Comparison of ENCODE assay signal across 25 cellular contexts in genomic region chr6:116763871-116764270, GRCh38. TPM values are rescaled to one million over a fixed set of nuclear protein-coding genes. Genes with fewer than 3 reads are reported as not detected.
DNase-seq lines count a peak whose midpoint lies in the region; ATAC-seq and TF ChIP-seq lines count a peak whose summit lies in the region.
"Had no signal": no experiment of that assay in that cellular context is flagged by ENCODE, and none has a peak within 500 bp of the region (broad histone marks: within the 10 kb centered on the region; RNA-seq: fewer than 3 reads in every experiment).

No MANE protein-coding gene starts in this region.

- H2AFZ ChIP-seq in fibroblast of lung (ENCODE audit: low read length) (peak overlapping the region; percentile 50), osteoblast (ENCODE audit: low read length) (no peak overlapping the region)

- ATAC-seq in GM21515 (IDR thresholded peaks at IDR 0.05; ENCODE audit: unreplicated experiment): no peak

- intact Hi-C loops in posterior cingulate gyrus (cut with DNase I): no loop called here

- H3K36me3 ChIP-seq in fibroblast of lung (ENCODE audit: control insufficient read depth, insufficient read depth, low read length) (peaks cover 2% of the 10 kb centered on the region), osteoblast (ENCODE audit: insufficient read depth, low read length) (no peaks in the 10 kb centered on the region), mesendoderm (ENCODE audit: control insufficient read depth, insufficient read depth, low read length) (no peaks in the 10 kb centered on the region)
- H3K36me3 ChIP-seq: BLaER1 treated with 17β-estradiol and CSF1 and Interleukin-3, amounts not matched to agents 10 nM and 100 nM; left lung; transverse colon had no signal

- H3K27ac ChIP-seq in fibroblast of lung (ENCODE audit: insufficient read depth, low read length) (no peak overlapping the region), osteoblast (ENCODE audit: low read depth, low read length) (no peak overlapping the region), mesendoderm (ENCODE audit: low read depth, low read length) (no peak overlapping the region)
- H3K27ac ChIP-seq: BLaER1 treated with 17β-estradiol and CSF1 and Interleukin-3, amounts not matched to agents 10 nM and 100 nM; transverse colon; VCaP had no signal

- no peaks in the 10 kb centered on the region for H4K20me1 ChIP-seq in fibroblast of lung (ENCODE audit: control insufficient read depth, extremely low read depth, insufficient read depth, low read length)
- H4K20me1 ChIP-seq in osteoblast (ENCODE audit: insufficient read depth, low read length): no peaks in the 10 kb centered on the region
- H4K20me1 ChIP-seq: BLaER1 treated with 17β-estradiol and CSF1 and Interleukin-3, amounts not matched to agents 10 nM and 100 nM had no signal

- H2BK15ac ChIP-seq in mesendoderm (replicated peaks; ENCODE audit: low read depth): no peak overlapping the region

- H3K9ac ChIP-seq in fibroblast of lung (ENCODE audit: insufficient read depth, low read length) (no peak overlapping the region), mesendoderm (ENCODE audit: low read length) (no peak overlapping the region)
- H3K9ac ChIP-seq: BLaER1 treated with 17β-estradiol and CSF1 and Interleukin-3, amounts not matched to agents 10 nM and 100 nM had no signal

- H3K4me2 ChIP-seq in fibroblast of lung (ENCODE audit: extremely low read depth, insufficient read depth, low read length) (peak overlapping the region; percentile 86), osteoblast (ENCODE audit: insufficient read depth, low read length) (no peak overlapping the region), mesendoderm (ENCODE audit: low read length) (no peak overlapping the region)
- H3K4me2 ChIP-seq: BLaER1 treated with 17β-estradiol and CSF1 and Interleukin-3, amounts not matched to agents 10 nM and 100 nM had no signal

- H3K9me3 ChIP-seq in fibroblast of lung (ENCODE audit: control insufficient read depth, insufficient read depth, low read depth, low read length) (no peaks in the 10 kb centered on the region), osteoblast (ENCODE audit: low read depth, low read length) (no peaks in the 10 kb centered on the region)
- H3K9me3 ChIP-seq: left lung, transverse colon had no signal

- no peak overlapping the region for H2AK5ac ChIP-seq in mesendoderm (ENCODE audit: low read length)

- H3K4ac ChIP-seq in mesendoderm (ENCODE audit: low read depth, low read length): no peak overlapping the region

- no peaks in the 10 kb centered on the region for H3K79me1 ChIP-seq in mesendoderm (ENCODE audit: low read length)

- H2BK120ac ChIP-seq in mesendoderm (ENCODE audit: low read depth, low read length): no peak overlapping the region

- H2BK5ac ChIP-seq in mesendoderm (ENCODE audit: low read length): no peak overlapping the region

- H3K4me3 ChIP-seq in WI38 (ENCODE audit: low read depth, low read length): peak overlapping the region; percentile 67; the same call in 1 of the 2 replicates
- peak overlapping the region; percentile 21 to 74 (median 69) for H3K4me3 ChIP-seq in fibroblast of lung (replicated peaks in 1 of 4; ENCODE audit: control extremely low read depth in 1 of 4, insufficient read depth in 1 of 4, low read depth in 3 of 4, low read length in 4 of 4)
- H3K4me3 ChIP-seq in osteoblast (ENCODE audit: insufficient read depth, low read length): no peak overlapping the region
- H3K4me3 ChIP-seq in mesendoderm (ENCODE audit: low read length): no peak overlapping the region
- H3K4me3 ChIP-seq: BLaER1 treated with 17β-estradiol and CSF1 and Interleukin-3, amounts not matched to agents 10 nM and 100 nM had no signal

- DNase-seq in EH (ENCODE audit: low read depth) (peak; percentile 57), fibroblast of lung (ENCODE audit: low read depth in 2 of 2) (peak in 1 of 2 donors; percentile 42), osteoblast (ENCODE audit: insufficient read length, low spot score, missing footprints) (peak; percentile 31), mesendoderm (no peak), posterior cingulate gyrus (no peak)
- no peak for DNase-seq in activated CD8-positive, alpha-beta memory T cell treated with anti-CD3 and anti-CD28 coated beads for 24 hours
- DNase-seq: activated gamma-delta T cell; activated naive CD8-positive, alpha-beta T cell treated with anti-CD3 and anti-CD28 coated beads for 36 hours; activated T-cell treated with anti-CD3 and anti-CD28 coated beads, Interleukin-2, amount 50 U/mL, for 24 hours; dermis blood vessel endothelial cell; DMS153; MV-4-11; NCI-H1436 treated with DMSO at 0.1 percent for 48 hours; NCI-H226; NCI-H69; SHP77; T1000; transverse colon had no signal

- H4K8ac ChIP-seq in mesendoderm (ENCODE audit: low read depth, low read length): no peak overlapping the region

- no peak for TF ChIP-seq CTCF in WI38 (IDR thresholded peaks at IDR 0.05; ENCODE audit: low read depth, low read length)
- no peak for TF ChIP-seq CTCF in fibroblast of lung (conservative IDR thresholded peaks at IDR 0.05 in 1 of 2, IDR thresholded peaks at IDR 0.05 in 1 of 2; ENCODE audit: low read depth in 1 of 2, low read length in 2 of 2)
- TF ChIP-seq CTCF in osteoblast (IDR thresholded peaks at IDR 0.05; ENCODE audit: extremely low read depth, low read depth, low read length): no peak

- no peak overlapping the region for H3K18ac ChIP-seq in mesendoderm (ENCODE audit: low read length)

- WGBS in mesendoderm (ENCODE audit: extremely low coverage, insufficient coverage, low lambda C conversion rate): no CpG with 5 or more reads among the region's 3 CpGs

- no peak overlapping the region for H4K5ac ChIP-seq in mesendoderm (ENCODE audit: low read length)

- no peak overlapping the region for H3K23ac ChIP-seq in mesendoderm (ENCODE audit: low read length)

- H3K27me3 ChIP-seq in fibroblast of lung (ENCODE audit: control insufficient read depth, insufficient read depth, low read length) (no peaks in the 10 kb centered on the region), osteoblast (ENCODE audit: insufficient read depth, low read length) (peaks cover 38% of the 10 kb centered on the region), mesendoderm (ENCODE audit: insufficient read depth, low read length, poor library complexity) (peaks cover 2% of the 10 kb centered on the region)

- H3K56ac ChIP-seq in mesendoderm (ENCODE audit: low read length): no peak overlapping the region

- H3K4me1 ChIP-seq in fibroblast of lung (ENCODE audit: control insufficient read depth, extremely low read depth, insufficient read depth, low read length) (no peaks in the 10 kb centered on the region), osteoblast (ENCODE audit: insufficient read depth, low read length) (no peaks in the 10 kb centered on the region), mesendoderm (ENCODE audit: control insufficient read depth, low read depth, low read length) (no peaks in the 10 kb centered on the region)
- H3K4me1 ChIP-seq: BLaER1 treated with 17β-estradiol and CSF1 and Interleukin-3, amounts not matched to agents 10 nM and 100 nM had no signal

- H3K79me2 ChIP-seq in fibroblast of lung (ENCODE audit: control insufficient read depth, insufficient read depth, low read length): no peaks in the 10 kb centered on the region
- H3K79me2 ChIP-seq in osteoblast (ENCODE audit: insufficient read depth, low read length): no peaks in the 10 kb centered on the region
- H3K79me2 ChIP-seq in mesendoderm (ENCODE audit: control insufficient read depth, insufficient read depth, low read length): no peaks in the 10 kb centered on the region

RNA-seq across cellular contexts. Expression of gene FAM162B, which starts 1.6 kb away (rescaled TPM):
- total RNA-seq in fibroblast of lung: 13.1 and 16.2 TPM in 2 replicates
- polyA plus RNA-seq in fibroblast of lung: 8.8 and 35.0 TPM in 2 replicates
- polyA plus RNA-seq in fibroblast of lung (2012): 9.0 and 28.4 TPM in 2 replicates
- polyA minus RNA-seq in fibroblast of lung (ENCODE audit: low replicate concordance): 1.1 and 2.4 TPM in 2 replicates
- 0.36 TPM in 1 of 2 replicates, not detected in the other for total RNA-seq in osteoblast
- polyA plus RNA-seq in mesendoderm (2013, experiment 1 of 2): 0.29 TPM
- polyA plus RNA-seq in mesendoderm (2013, experiment 2 of 2): 0.46 TPM
- total RNA-seq: activated naive CD8-positive, alpha-beta T cell treated with anti-CD3 and anti-CD28 coated beads for 36 hours; G401; LHCN-M2 had no signal

Comparison
In these comparisons a context has a peak if more than half of its experiments do, and no peak if none do; other contexts are left out.
1. DNase-seq: peak in EH (single experiment) and osteoblast (single experiment); none in mesendoderm (single experiment), activated CD8-positive, alpha-beta memory T cell treated with anti-CD3 and anti-CD28 coated beads for 24 hours (single experiment) and posterior cingulate gyrus (0 of 10).
2. H3K4me3 ChIP-seq: peak in WI38 (single experiment) and fibroblast of lung (4 of 4); none in osteoblast (single experiment) and mesendoderm (single experiment).
3. RNA of gene FAM162B, which starts 1.6 kb away (total RNA-seq): 13.1 to 16.2 TPM in fibroblast of lung; 0.36 TPM in osteoblast; every median in the first group is over 10 times any median in the second.